Comparison of ENCODE assay signal across 9 cellular contexts in genomic region chr16:84614914-84615813, GRCh38. TPM values are rescaled to one million over a fixed set of nuclear protein-coding genes. Genes with fewer than 3 reads are reported as not detected.
A peak's percentile ranks its signal among the peaks of the same experiment; 100 is the strongest.
DNase-seq lines count a peak whose midpoint lies in the region; ATAC-seq and TF ChIP-seq lines count a peak whose summit lies in the region.
"Had no signal": no experiment of that assay in that cellular context is flagged by ENCODE, and none has a peak within 500 bp of the region (broad histone marks: within the 10 kb centered on the region; RNA-seq: fewer than 3 reads in every experiment).

No MANE protein-coding gene starts in this region.

- H3K4me1 ChIP-seq in lower lobe of right lung = peaks cover 63% of the 10 kb centered on the region
- H3K4me1 ChIP-seq in uterus = peaks cover 0 to 7% of the 10 kb centered on the region in 2 donors
- peaks cover 7% of the 10 kb centered on the region for H3K4me1 ChIP-seq in HAP-1

- H3K27me3 ChIP-seq in lower lobe of right lung (ENCODE audit: low read depth) (no peaks in the 10 kb centered on the region), uterus (no peaks in the 10 kb centered on the region), HAP-1 (ENCODE audit: low read depth) (no peaks in the 10 kb centered on the region)

- peak overlapping the region; percentile 89 for H3K27ac Mint-ChIP-seq in activated naive CD4-positive, alpha-beta T cell treated with anti-CD3 and anti-CD28 coated beads, Interleukin-2, amount 50 U/mL, for 24 hours
- peak overlapping the region; percentile 79 for H3K27ac Mint-ChIP-seq in activated CD4-positive, alpha-beta memory T cell treated with anti-CD3 and anti-CD28 coated beads, Interleukin-2, amount 10 ng/mL, durations not matched to agents 7 days and 5 days

- peak overlapping the region; percentile 97 for H3K4me3 Mint-ChIP-seq in activated naive CD4-positive, alpha-beta T cell treated with anti-CD3 and anti-CD28 coated beads, Interleukin-2, amount 50 U/mL, for 24 hours
- peak overlapping the region; percentile 97 for H3K4me3 Mint-ChIP-seq in activated CD4-positive, alpha-beta memory T cell treated with anti-CD3 and anti-CD28 coated beads, Interleukin-2, amount 10 ng/mL, durations not matched to agents 7 days and 5 days

- H3K4me3 ChIP-seq in lower lobe of right lung (peak overlapping the region; percentile 92), uterus (no peak overlapping the region), HAP-1 (no peak overlapping the region)

- in situ Hi-C loops in HAP-1 (cut with MboI; ENCODE audit: low sequenced_read_pairs) = no loop called here

- peaks cover 66% of the 10 kb centered on the region for H3K4me1 Mint-ChIP-seq in activated naive CD4-positive, alpha-beta T cell treated with anti-CD3 and anti-CD28 coated beads, Interleukin-2, amount 50 U/mL, for 24 hours
- H3K4me1 Mint-ChIP-seq in activated CD4-positive, alpha-beta memory T cell treated with anti-CD3 and anti-CD28 coated beads, Interleukin-2, amount 10 ng/mL, durations not matched to agents 7 days and 5 days = peaks cover 72% of the 10 kb centered on the region

- H3K9me3 Mint-ChIP-seq in activated naive CD4-positive, alpha-beta T cell treated with anti-CD3 and anti-CD28 coated beads, Interleukin-2, amount 50 U/mL, for 24 hours = no peaks in the 10 kb centered on the region
- H3K9me3 Mint-ChIP-seq in activated CD4-positive, alpha-beta memory T cell treated with anti-CD3 and anti-CD28 coated beads, Interleukin-2, amount 10 ng/mL, durations not matched to agents 7 days and 5 days = peaks cover 7% of the 10 kb centered on the region

- no peak for TF ChIP-seq CTCF in lower lobe of right lung (IDR thresholded peaks at IDR 0.05)
- no peak for TF ChIP-seq CTCF in uterus (IDR thresholded peaks at IDR 0.05)

- no peak for TF ChIP-seq POLR2A in uterus (IDR thresholded peaks at IDR 0.05)

- H3K36me3 ChIP-seq in lower lobe of right lung (no peaks in the 10 kb centered on the region), uterus (no peaks in the 10 kb centered on the region), HAP-1 (replicated peaks) (no peaks in the 10 kb centered on the region)

- POLR2A ChIA-PET in activated CD4-positive, alpha-beta memory T cell treated with anti-CD3 and anti-CD28 coated beads, Interleukin-2, amount 10 ng/mL, durations not matched to agents 7 days and 5 days (lab: Charles Lee) = interaction anchor here (0.9 to 9.3 kb wide), 8 partner anchors 8 to 108 kb away, joined by 3 to 216 read pairs (median 22); no protein-coding TSS in a partner anchor

- no peak for DNase-seq in activated naive CD4-positive, alpha-beta T cell treated with Interleukin-2 at 50 U/mL for 16 hours
- DNase-seq in activated CD4-positive, alpha-beta memory T cell treated with anti-CD3 and anti-CD28 coated beads, Interleukin-2, amount 10 ng/mL, durations not matched to agents 7 days and 5 days = no peak
- DNase-seq in lower lobe of right lung = no peak
- DNase-seq in uterus = no peak
- DNase-seq in HAP-1 (ENCODE audit: low spot score in 2 of 2) = no peak
- DNase-seq in caudate nucleus (lab: John Stamatoyannopoulos, UW) = no peak

- intact Hi-C loops in lower lobe of right lung (cut with DNase I) (no loop called here), uterus (cut with DNase I; ENCODE audit: low total_unique reads) (no loop called here)

- ATAC-seq in lower lobe of right lung = no peak
- ATAC-seq in GM21717 (IDR thresholded peaks at IDR 0.05; ENCODE audit: unreplicated experiment) = no peak
- ATAC-seq: activated CD4-positive, CD25-positive, alpha-beta regulatory T cell treated with anti-CD3 and anti-CD28 coated beads, Interleukin-2, amount 50 U/mL, for 24 hours had no signal

- CTCF ChIA-PET in activated CD4-positive, alpha-beta memory T cell treated with anti-CD3 and anti-CD28 coated beads, Interleukin-2, amount 10 ng/mL, durations not matched to agents 7 days and 5 days (lab: Charles Lee) = interaction anchor here (1.2 to 3.0 kb wide), 7 partner anchors 8 to 109 kb away, joined by 3 to 15 read pairs (median 8); no protein-coding TSS in a partner anchor

- no peaks in the 10 kb centered on the region for H3K27me3 Mint-ChIP-seq in activated naive CD4-positive, alpha-beta T cell treated with anti-CD3 and anti-CD28 coated beads, Interleukin-2, amount 50 U/mL, for 24 hours
- H3K27me3 Mint-ChIP-seq in activated CD4-positive, alpha-beta memory T cell treated with anti-CD3 and anti-CD28 coated beads, Interleukin-2, amount 10 ng/mL, durations not matched to agents 7 days and 5 days = peaks cover 12% of the 10 kb centered on the region

- H3K27ac ChIP-seq in lower lobe of right lung = peak overlapping the region; percentile 1
- peak overlapping the region; percentile 77 to 86 for H3K27ac ChIP-seq in uterus
- H3K27ac ChIP-seq in caudate nucleus (ENCODE audit: low read depth, low read length) = no peak overlapping the region

- H3K9me3 ChIP-seq in lower lobe of right lung = no peaks in the 10 kb centered on the region
- no peaks in the 10 kb centered on the region for H3K9me3 ChIP-seq in uterus
- no peaks in the 10 kb centered on the region for H3K9me3 ChIP-seq in HAP-1

- H3K36me3 Mint-ChIP-seq in activated naive CD4-positive, alpha-beta T cell treated with anti-CD3 and anti-CD28 coated beads, Interleukin-2, amount 50 U/mL, for 24 hours = peaks cover 19% of the 10 kb centered on the region
- H3K36me3 Mint-ChIP-seq in activated CD4-positive, alpha-beta memory T cell treated with anti-CD3 and anti-CD28 coated beads, Interleukin-2, amount 10 ng/mL, durations not matched to agents 7 days and 5 days (ENCODE audit: low read depth) = peaks cover 65% of the 10 kb centered on the region

RNA-seq across cellular contexts. Expression of gene COTL1, which starts 2.7 kb away (rescaled TPM):
- total RNA-seq in activated CD4-positive, alpha-beta memory T cell treated with anti-CD3 and anti-CD28 coated beads, Interleukin-2, amount 10 ng/mL, durations not matched to agents 7 days and 5 days = 100 to 1,000 TPM; 676 to 689 TPM
- total RNA-seq in lower lobe of right lung = 221 TPM
- total RNA-seq in uterus = 10 to 100 TPM; 19.1 to 66.9 (median 29.4) TPM

RNA-seq across cellular contexts. Expression of gene KLHL36, which starts 33.1 kb away (rescaled TPM):
- total RNA-seq in activated CD4-positive, alpha-beta memory T cell treated with anti-CD3 and anti-CD28 coated beads, Interleukin-2, amount 10 ng/mL, durations not matched to agents 7 days and 5 days = 10 to 100 TPM; 45.7 to 49.0 TPM
- total RNA-seq in lower lobe of right lung (53.0 TPM), uterus (10 to 100 TPM; 38.2 to 70.7 (median 52.5) TPM)
